Comparison of ENCODE assay signal across 21 cellular contexts in the genomic region with DNA sequence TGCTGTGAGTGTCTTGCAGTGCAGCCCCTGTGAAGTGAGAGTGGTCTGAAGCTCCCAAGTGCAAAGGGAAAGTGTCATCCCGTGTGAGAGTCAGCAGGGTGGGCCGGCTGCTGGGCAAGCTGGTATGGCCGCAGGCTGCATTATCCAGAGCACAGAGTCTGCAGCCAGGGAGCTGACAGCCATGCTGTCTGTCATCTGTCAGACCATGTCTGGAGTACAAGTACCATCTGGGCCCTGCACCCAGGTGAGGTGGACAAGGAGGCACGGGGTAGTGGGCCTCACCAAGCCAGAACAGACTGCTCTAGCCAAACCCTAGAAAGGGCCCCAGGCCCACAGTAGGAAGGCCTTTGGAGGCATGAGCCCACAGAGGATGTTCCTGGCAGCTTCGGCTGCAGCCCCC. TPM values are rescaled to one million over a fixed set of nuclear protein-coding genes. Genes with fewer than 3 reads are reported as not detected.
DNase-seq lines count a peak whose midpoint lies in the region; ATAC-seq, FAIRE-seq and TF ChIP-seq lines count a peak whose summit lies in the region.
"Had no signal": no experiment of that assay in that cellular context is flagged by ENCODE, and none has a peak within 500 bp of the region (broad histone marks: within the 10 kb centered on the region; RNA-seq: fewer than 3 reads in every experiment).

No MANE protein-coding gene starts in this region.

- TF ChIP-seq EP300 in H1 (IDR thresholded peaks at IDR 0.05; ENCODE audit: borderline replicate concordance in 1 of 2, low read depth in 2 of 2, low read length in 2 of 2): no peak

- BruUV-seq in Panc1 (replicated peaks; lab: Mats Ljungman, UMichigan): no TSS peak

- H3K36me3 ChIP-seq in Panc1 (ENCODE audit: control insufficient read depth, insufficient read depth, low read length) (no peaks in the 10 kb centered on the region), H1 (ENCODE audit: control insufficient read depth in 2 of 4, insufficient read depth in 4 of 4, low read length in 3 of 4) (no peaks in the 10 kb centered on the region), trophoblast cell (ENCODE audit: control insufficient read depth in 1 of 2, insufficient read depth in 2 of 2, low read length in 2 of 2) (no peaks in the 10 kb centered on the region)

- H2BK15ac ChIP-seq in H1 (ENCODE audit: low read length): peak overlapping the region; percentile 66; the same call in 1 of the 2 replicates

- peak overlapping the region; percentile 50 for H3K4ac ChIP-seq in H1 (replicated peaks; ENCODE audit: insufficient read length, low read depth, low read length)
- no peak overlapping the region for H3K4ac ChIP-seq in trophoblast cell (ENCODE audit: low read depth, low read length)

- no peak overlapping the region for H4K8ac ChIP-seq in H1 (ENCODE audit: extremely low read depth, insufficient read depth, low read length)
- no peak overlapping the region for H4K8ac ChIP-seq in trophoblast cell (ENCODE audit: low read depth, low read length)

- no peaks in the 10 kb centered on the region for H3K9me3 ChIP-seq in Panc1 (ENCODE audit: control insufficient read depth, insufficient read depth, low read depth, low read length)
- no peaks in the 10 kb centered on the region for H3K9me3 ChIP-seq in H1 (ENCODE audit: insufficient read depth in 2 of 2, low read depth in 1 of 2, low read length in 1 of 2)
- H3K9me3 ChIP-seq in trophoblast cell (ENCODE audit: insufficient read depth, low read depth, low read length): no peaks in the 10 kb centered on the region

- no peak overlapping the region for H4K91ac ChIP-seq in H1 (replicated peaks; ENCODE audit: insufficient read length, low read length)
- H4K91ac ChIP-seq in trophoblast cell (ENCODE audit: low read depth, low read length): peak overlapping the region; percentile 60

- TF ChIP-seq RAD21 in H1 (IDR thresholded peaks at IDR 0.05 in 1 of 2, conservative IDR thresholded peaks at IDR 0.05 in 1 of 2; ENCODE audit: low read depth in 2 of 2, low read length in 2 of 2): no peak

- WGBS in H1 (ENCODE audit: extremely low coverage in 1 of 2, insufficient coverage in 1 of 2, insufficient read length in 1 of 2, insufficient replicate concordance in 2 of 2, low coverage in 1 of 2, low lambda C conversion rate in 2 of 2, missing lambda C conversion rate in 1 of 2), 2 experiments: 77% methylated on average over 5 of the region's 5 CpGs; no CpG with 5 or more reads in 1 of the 2 experiments
- WGBS in trophoblast cell (ENCODE audit: extremely low coverage, insufficient coverage, insufficient read length): no CpG with 5 or more reads among the region's 5 CpGs

- H4K12ac ChIP-seq in trophoblast cell (ENCODE audit: low read depth, low read length): no peak overlapping the region

- H4K20me1 ChIP-seq in H1 (replicated peaks in 1 of 2; ENCODE audit: control insufficient read depth in 1 of 2, insufficient read depth in 2 of 2, low read length in 2 of 2): no peaks in the 10 kb centered on the region

- H3K79me2 ChIP-seq in H1 (ENCODE audit: control insufficient read depth in 1 of 2, insufficient read depth in 2 of 2, low read length in 2 of 2) (no peaks in the 10 kb centered on the region), trophoblast cell (ENCODE audit: control insufficient read depth, insufficient read depth, low read length, poor library complexity) (no peaks in the 10 kb centered on the region)

- FAIRE-seq in H1 (lab: Jason Lieb, UNC): no peak

- H2AFZ ChIP-seq in H1 (ENCODE audit: low read length): no peak overlapping the region
- H2AFZ ChIP-seq in trophoblast cell (ENCODE audit: insufficient read depth, low read length, poor library complexity): no peak overlapping the region

- peak overlapping the region; percentile 75; the same call in 1 of the 2 replicates for H2BK12ac ChIP-seq in H1 (ENCODE audit: low read depth, low read length)
- no peak overlapping the region for H2BK12ac ChIP-seq in trophoblast cell (ENCODE audit: low read length)

- H3K27me3 ChIP-seq in Panc1 (ENCODE audit: control insufficient read depth, insufficient read depth, low read length) (peaks cover 13% of the 10 kb centered on the region), H1 (replicated peaks in 1 of 4; ENCODE audit: control insufficient read depth in 3 of 4, extremely low read depth in 1 of 4, insufficient read depth in 3 of 4, low read length in 3 of 4) (peaks cover 0 to 1% (median 0%) of the 10 kb centered on the region in 4 experiments; a peak in 2 of 7 replicates), trophoblast cell (ENCODE audit: insufficient read depth, low read length) (no peaks in the 10 kb centered on the region)

- CTCF ChIA-PET in Panc1 (lab: Charles Lee) (no interaction called here), H1 (lab: Charles Lee; ENCODE audit: partially characterized antibody) (interaction anchor here (0.8 to 14.3 kb wide), 18 partner anchors 11 to 149 kb away, joined by 3 to 177 read pairs (median 4); a partner anchor contains a TSS)

- H2BK5ac ChIP-seq in H1 (ENCODE audit: low read depth, low read length) (no peak overlapping the region), trophoblast cell (ENCODE audit: low read depth, low read length, poor library complexity) (peak overlapping the region; percentile 2)

- no peak for TF ChIP-seq POLR2A in H1 (IDR thresholded peaks at IDR 0.05; ENCODE audit: control extremely low read depth in 1 of 2, low read depth in 2 of 2, low read length in 2 of 2)

- H3K14ac ChIP-seq in H1 (ENCODE audit: insufficient read length): no peak overlapping the region
- no peak overlapping the region for H3K14ac ChIP-seq in trophoblast cell (ENCODE audit: low read length)

- H3K23me2 ChIP-seq in H1 (ENCODE audit: low read depth, low read length): no peaks in the 10 kb centered on the region

- no peak overlapping the region for H3K56ac ChIP-seq in H1 (replicated peaks; ENCODE audit: insufficient read length, low read depth, low read length)

- H3K4me1 ChIP-seq in Panc1 (ENCODE audit: control insufficient read depth, insufficient read depth, low read length) (no peaks in the 10 kb centered on the region), H1 (replicated peaks in 1 of 4; ENCODE audit: control insufficient read depth in 3 of 4, insufficient read depth in 4 of 4, low read length in 3 of 4) (peaks cover 10 to 19% (median 13%) of the 10 kb centered on the region in 4 experiments; a peak in 6 of 7 replicates), trophoblast cell (ENCODE audit: control insufficient read depth in 1 of 2, insufficient read depth in 2 of 2, low read length in 2 of 2) (peaks cover 18 to 24% of the 10 kb centered on the region in 2 experiments)

- DNase-seq in NCI-H82 (lab: John Stamatoyannopoulos, UW) (peak; percentile 56), NCI-H82 treated with DMSO at 0.1 percent for 48 hours (lab: John Stamatoyannopoulos, UW; ENCODE audit: unreplicated experiment) (no peak), Panc1 (ENCODE audit: low read depth, low spot score) (no peak), H1 (ENCODE audit: low read depth in 1 of 2, low spot score in 2 of 2) (no peak), trophoblast cell (no peak), SHP77 treated with DMSO at 0.1 percent for 48 hours (lab: John Stamatoyannopoulos, UW) (no peak)
- no peak for DNase-seq in activated CD4-positive, alpha-beta T cell treated with anti-CD3 and anti-CD28 coated beads for 4 hours
- no peak for DNase-seq in effector CD4-positive, alpha-beta T cell
- DNase-seq: 8988T, EL, GF-D8, GOT3, Karpas-422, NCI-H446 treated with DMSO at 0.1 percent for 48 hours, NCI-H774, OCI-M1 had no signal

- H2BK20ac ChIP-seq in H1 (ENCODE audit: low read length): peak overlapping the region; percentile 83; the same call in 1 of the 2 replicates

- no peak overlapping the region for H2AK5ac ChIP-seq in H1 (ENCODE audit: low read depth, low read length)
- H2AK5ac ChIP-seq in trophoblast cell (ENCODE audit: low read length): no peak overlapping the region

- intact Hi-C loops in Panc1 (cut with micrococcal nuclease; ENCODE audit: unreplicated experiment): no loop called here

- no peak overlapping the region for H2BK120ac ChIP-seq in H1 (replicated peaks; ENCODE audit: low read depth, low read length)
- no peak overlapping the region for H2BK120ac ChIP-seq in trophoblast cell (ENCODE audit: insufficient read depth, low read length, poor library complexity)

- in situ Hi-C loops in Panc1 (cut with HindIII; ENCODE audit: low pct_unique_long_range_greater_than_20kb, low sequenced_read_pairs): no loop called here

- TF ChIP-seq CTCF in Panc1 (IDR thresholded peaks at IDR 0.05) (no peak), H1 (IDR thresholded peaks at IDR 0.05; ENCODE audit: control extremely low read depth in 1 of 3, insufficient read depth in 1 of 3, low read depth in 1 of 3, low read length in 3 of 3) (no peak)

- peak; percentile 29; the same call in 1 of the 2 replicates for ATAC-seq in Panc1
- ATAC-seq: Right ventricle myocardium inferior had no signal

- H3K79me1 ChIP-seq in H1 (ENCODE audit: low read depth, low read length) (no peaks in the 10 kb centered on the region), trophoblast cell (ENCODE audit: low read length) (peaks cover 4% of the 10 kb centered on the region)

- H3K23ac ChIP-seq in H1 (ENCODE audit: insufficient read length): no peak overlapping the region
- no peak overlapping the region for H3K23ac ChIP-seq in trophoblast cell (ENCODE audit: low read length)

- H3K9ac ChIP-seq in H1 (replicated peaks in 1 of 4; ENCODE audit: extremely low read depth in 1 of 4, low read depth in 3 of 4, low read length in 3 of 4): no peak overlapping the region
- H3K9ac ChIP-seq in trophoblast cell (ENCODE audit: low read length): no peak overlapping the region

- H3K4me2 ChIP-seq in H1 (ENCODE audit: insufficient read depth in 1 of 2, low read depth in 2 of 2, low read length in 2 of 2) (peak overlapping the region in 1 of 2 experiments; percentile 65; a peak in 2 of 4 replicates), trophoblast cell (ENCODE audit: low read length) (no peak overlapping the region)

- H4K5ac ChIP-seq in H1 (ENCODE audit: insufficient read length, low read depth, low read length): no peak overlapping the region

- no peak overlapping the region for H3K4me3 ChIP-seq in Panc1 (ENCODE audit: low read depth in 2 of 2, low read length in 2 of 2)
- no peak overlapping the region for H3K4me3 ChIP-seq in H1 (ENCODE audit: extremely low read depth in 1 of 4, insufficient read depth in 2 of 4, low read depth in 3 of 4, low read length in 4 of 4)
- no peak overlapping the region for H3K4me3 ChIP-seq in trophoblast cell (ENCODE audit: low read depth, low read length)

- POLR2A ChIA-PET in Panc1 (lab: Charles Lee): no interaction called here
- POLR2A ChIA-PET in H1 (lab: Charles Lee; ENCODE audit: partially characterized antibody): interaction anchor here (0.6 to 1.9 kb wide), 2 partner anchors 19 to 234 kb away, joined by 3 to 5 read pairs; no protein-coding TSS in a partner anchor

- H3K27ac ChIP-seq in Panc1 (ENCODE audit: low read length) (no peak overlapping the region), H1 (ENCODE audit: low read depth, low read length) (no peak overlapping the region), trophoblast cell (ENCODE audit: low read depth, low read length) (no peak overlapping the region)
- H3K27ac ChIP-seq: C4-2B had no signal

- H3K18ac ChIP-seq in H1 (ENCODE audit: extremely low read depth, low read length) (no peak overlapping the region), trophoblast cell (ENCODE audit: low read length) (no peak overlapping the region)

RNA-seq across cellular contexts. Expression of a gene that starts 20.2 kb away (rescaled TPM):
- not detected for total RNA-seq in Panc1 (2021; ENCODE audit: unreplicated experiment)
- polyA plus RNA-seq in Panc1 (2012; ENCODE audit: insufficient read length): not detected
- not detected in 2 replicates for total RNA-seq in H1 (2021; fragmentation: NEBNext Ultra II Directional; extraction: Animal tissue kit (Norgen Biotek cat#: 25700))
- 0.17 and 0.30 TPM in 2 replicates for polyA plus RNA-seq in H1 (2011; rRNA removed)
- 0.32 TPM for polyA plus RNA-seq in H1 (2011; cell fraction: cytosol; rRNA removed)
- polyA plus RNA-seq in H1 (2011; cell fraction: nucleus; rRNA removed): 0.37 TPM
- 0.19 to 0.85 TPM (median 0.46 TPM) in 4 replicates for polyA plus RNA-seq in H1 (2012, experiment 1 of 2)
- 0.45 TPM for polyA plus RNA-seq in H1 (2012, experiment 2 of 2)
- polyA plus RNA-seq in H1 (2013, experiment 1 of 2): 0.20 TPM
- 0.11 TPM for polyA plus RNA-seq in H1 (2013, experiment 2 of 2)
- 0.44 TPM in 1 of 2 replicates, not detected in the other for polyA minus RNA-seq in H1 (2011; rRNA and poly(A)+ RNA removed)
- polyA minus RNA-seq in H1 (2011; cell fraction: cytosol; rRNA and poly(A)+ RNA removed): not detected
- not detected for polyA minus RNA-seq in H1 (2011; cell fraction: nucleus; rRNA and poly(A)+ RNA removed)
- polyA plus RNA-seq in trophoblast cell (2013): 9.5 and 10.1 TPM in 2 replicates
- total RNA-seq: MCF 10A, SK-MEL-5 had no signal
- polyA plus RNA-seq: IgD-negative memory B cell had no signal
